In the genomic region with DNA sequence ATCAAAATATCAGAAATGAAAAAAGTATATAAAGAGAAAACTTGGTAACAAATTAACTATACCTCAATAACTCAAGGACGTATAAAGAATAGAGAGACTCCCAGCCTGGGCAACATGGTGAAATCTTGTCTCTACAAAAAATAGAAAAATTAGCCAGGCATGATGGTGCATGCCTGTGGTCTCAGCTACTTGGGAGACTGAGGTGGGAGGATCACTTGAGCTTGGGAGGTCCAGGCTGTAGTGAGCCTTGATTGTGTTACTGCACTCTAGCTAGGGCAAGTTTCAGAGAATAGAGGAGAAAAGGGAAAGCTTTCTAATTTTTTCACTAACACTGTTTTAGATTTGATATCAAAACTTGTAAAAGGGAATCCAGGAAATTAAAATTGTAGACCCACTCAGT, we compare ENCODE assay signal across 22 cellular contexts.
A peak's percentile ranks its signal among the peaks of the same experiment; 100 is the strongest.
DNase-seq lines count a peak whose midpoint lies in the region; TF ChIP-seq lines count a peak whose summit lies in the region.
"Had no signal": no experiment of that assay in that cellular context is flagged by ENCODE, and none has a peak within 500 bp of the region (broad histone marks: within the 10 kb centered on the region; RNA-seq: fewer than 3 reads in every experiment).

No MANE protein-coding gene starts in this region.

- H3K4me3 ChIP-seq in smooth muscle cell (no peak overlapping the region), colonic mucosa (no peak overlapping the region)
- H3K4me3 ChIP-seq: BLaER1, GM12878 had no signal

- WGBS in smooth muscle cell (ENCODE audit: low lambda C conversion rate), result 50% methylated on average over 1 of the region's 1 CpG

- H3K27me3 ChIP-seq in smooth muscle cell (ENCODE audit: low read depth) (no peaks in the 10 kb centered on the region), colonic mucosa (no peaks in the 10 kb centered on the region)
- H3K27me3 ChIP-seq: BE2C, BLaER1 had no signal

- H3K4me1 ChIP-seq in smooth muscle cell (ENCODE audit: low read depth) (peaks cover 23% of the 10 kb centered on the region), colonic mucosa (no peaks in the 10 kb centered on the region)
- H3K4me1 ChIP-seq: BE2C, BLaER1 had no signal

- H3K79me2 ChIP-seq in smooth muscle cell (ENCODE audit: low read depth), result no peaks in the 10 kb centered on the region

- no peaks in the 10 kb centered on the region for H3K9me3 ChIP-seq in smooth muscle cell (replicated peaks; ENCODE audit: low read depth)
- no peaks in the 10 kb centered on the region for H3K9me3 ChIP-seq in colonic mucosa
- H3K9me3 ChIP-seq: BE2C had no signal

- no peaks in the 10 kb centered on the region for H4K20me1 ChIP-seq in smooth muscle cell (ENCODE audit: low read depth)
- H4K20me1 ChIP-seq: BLaER1 had no signal

- H2AFZ ChIP-seq in smooth muscle cell (ENCODE audit: low read depth), result no peak overlapping the region

- H3K9ac ChIP-seq in smooth muscle cell (ENCODE audit: low read depth) (no peak overlapping the region), colonic mucosa (ENCODE audit: low read depth in 2 of 2, low read length in 2 of 2) (no peak overlapping the region)
- H3K9ac ChIP-seq: BLaER1 had no signal

- H3F3A ChIP-seq in smooth muscle cell (ENCODE audit: low read depth), result peaks cover 5% of the 10 kb centered on the region

- no peak for TF ChIP-seq CTCF in smooth muscle cell (IDR thresholded peaks at IDR 0.05; ENCODE audit: borderline replicate concordance, insufficient read depth, poor library complexity, severe bottlenecking)
- no peak for TF ChIP-seq CTCF in colonic mucosa (IDR thresholded peaks at IDR 0.05)

- DNase-seq in amniotic epithelial cell (ENCODE audit: low read depth) (peak; percentile 65), glomerular visceral epithelial cell (ENCODE audit: extremely low spot score) (peak; percentile 4), smooth muscle cell (lab: John Stamatoyannopoulos, UW; ENCODE audit: unreplicated experiment) (no peak), T-helper 2 cell (no peak), colonic mucosa (no peak)
- DNase-seq in activated CD4-positive, alpha-beta T cell treated with anti-CD3 and anti-CD28 coated beads, Interleukin-2, amount 50 U/mL, for 1 hour, result no peak
- DNase-seq: 8988T; ACHN; BE2C; C1 segment of cervical spinal cord; CD4-positive, alpha-beta memory T cell; CD4-positive, CD25-positive, alpha-beta regulatory T cell; CD8-positive, alpha-beta memory T cell; COR-L47; DMS 273 treated with DMSO at 0.1 percent for 48 hours; DMS153; DMS79; DND-41; EL; GDM1 had no signal

- H3K27ac ChIP-seq in smooth muscle cell (ENCODE audit: low read depth) (no peak overlapping the region), colonic mucosa (no peak overlapping the region)
- H3K27ac ChIP-seq: BLaER1 had no signal

- H3K36me3 ChIP-seq in smooth muscle cell (ENCODE audit: low read depth) (no peaks in the 10 kb centered on the region), colonic mucosa (no peaks in the 10 kb centered on the region)
- H3K36me3 ChIP-seq: BE2C, BLaER1 had no signal

- peak overlapping the region; percentile 74 for H3K4me2 ChIP-seq in smooth muscle cell
- H3K4me2 ChIP-seq: BLaER1 had no signal

- intact Hi-C loops in colonic mucosa (cut with DNase I), result no loop called here

Comparison
In these comparisons a context has a peak if more than half of its experiments do, and no peak if none do; other contexts are left out.
1. DNase-seq: peak in amniotic epithelial cell (single experiment) and glomerular visceral epithelial cell (single experiment); none in smooth muscle cell (single experiment), T-helper 2 cell (0 of 5), colonic mucosa (single experiment) and activated CD4-positive, alpha-beta T cell treated with anti-CD3 and anti-CD28 coated beads, Interleukin-2, amount 50 U/mL, for 1 hour (single experiment).